Comparison of ENCODE assay signal across 17 cellular contexts in the genomic region with DNA sequence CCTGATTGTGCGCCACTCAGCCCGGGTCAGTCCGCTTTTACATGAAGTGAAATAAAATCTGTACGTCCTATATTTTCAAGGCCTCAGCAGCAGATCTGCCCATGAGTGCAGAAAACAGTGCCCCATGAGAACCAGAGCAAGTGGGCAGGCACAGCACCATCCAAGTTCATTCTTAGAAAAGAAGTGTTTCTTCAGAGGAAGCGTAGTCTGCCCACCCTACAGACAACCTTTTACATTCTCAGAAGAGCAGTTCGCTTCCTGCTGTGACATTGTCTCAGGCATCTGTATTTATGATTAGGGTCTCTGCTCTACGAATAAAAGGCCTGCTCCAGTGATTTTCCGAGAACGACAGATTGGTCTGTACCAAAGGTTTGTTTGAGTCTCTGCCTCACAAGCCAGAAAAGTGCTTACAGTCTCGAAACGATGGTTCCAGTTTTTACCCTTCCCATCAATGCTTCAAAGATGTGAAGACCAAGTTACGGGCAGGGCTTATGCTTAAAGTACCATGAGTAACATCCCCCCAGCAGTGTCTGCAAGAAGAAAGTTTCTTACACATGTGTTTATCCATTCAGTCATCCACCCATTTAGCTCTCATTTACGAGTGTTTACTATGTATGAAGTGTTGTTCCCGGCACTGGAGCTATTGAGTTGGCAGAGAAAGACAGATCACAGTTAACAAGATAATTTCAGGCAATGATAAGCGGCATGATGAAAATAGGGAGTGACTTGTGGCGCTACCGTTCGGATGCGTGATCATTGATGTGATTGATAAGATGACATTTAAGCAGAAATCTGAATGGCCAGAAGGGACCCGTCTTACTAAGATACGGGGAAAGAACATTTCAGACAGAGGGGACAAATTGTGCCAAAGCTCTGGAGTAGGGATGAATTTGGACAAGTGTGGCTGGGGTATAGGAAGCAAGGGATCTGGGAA. TPM values are rescaled to one million over a fixed set of nuclear protein-coding genes. Genes with fewer than 3 reads are reported as not detected.
"Had no signal": no experiment of that assay in that cellular context is flagged by ENCODE, and none has a peak within 500 bp of the region (broad histone marks: within the 10 kb centered on the region; RNA-seq: fewer than 3 reads in every experiment).

No MANE protein-coding gene starts in this region.

- H3K9me2 ChIP-seq: SK-N-SH had no signal

- DNase-seq: activated CD4-positive, alpha-beta T cell treated with anti-CD3 and anti-CD28 coated beads for 4 hours; activated gamma-delta T cell; dermis blood vessel endothelial cell; effector memory CD8-positive, alpha-beta T cell; midbrain; ovary; sigmoid colon; SK-N-SH; spleen; stomach; T-helper 1 cell; testis; upper lobe of right lung had no signal

- H3K4me2 ChIP-seq: neural progenitor cell, SK-N-SH had no signal

- ATAC-seq: effector memory CD8-positive, alpha-beta T cell; upper lobe of right lung had no signal

- H3K36me3 Mint-ChIP-seq: neural progenitor cell had no signal

- H3K9me3 Mint-ChIP-seq: effector memory CD8-positive, alpha-beta T cell; neural progenitor cell had no signal

- H3K36me3 ChIP-seq: neural progenitor cell, ovary, sigmoid colon, spleen, stomach, upper lobe of right lung had no signal

- H3K4me3 ChIP-seq: neural progenitor cell, ovary, sigmoid colon, spleen, stomach, testis, upper lobe of right lung had no signal

- H3K9me3 ChIP-seq: ovary, sigmoid colon, SK-N-SH, spleen, stomach, testis, upper lobe of right lung had no signal

- H3K27ac ChIP-seq: neural progenitor cell, ovary, sigmoid colon, spleen, stomach, testis, upper lobe of right lung had no signal

- H3K27ac Mint-ChIP-seq: effector memory CD8-positive, alpha-beta T cell; neural progenitor cell had no signal

- H3K27me3 ChIP-seq: neural progenitor cell, ovary, sigmoid colon, spleen, stomach, testis, upper lobe of right lung had no signal

- H3K4me1 ChIP-seq: neural progenitor cell, sigmoid colon, spleen, stomach, testis, upper lobe of right lung had no signal

- H2AFZ ChIP-seq: neural progenitor cell had no signal

- H3K4me3 Mint-ChIP-seq: effector memory CD8-positive, alpha-beta T cell; neural progenitor cell had no signal

RNA-seq across cellular contexts. Expression of a gene that starts 31.4 kb away (rescaled TPM):
- total RNA-seq: astrocyte, chondrocyte, frontal cortex had no signal
- polyA plus RNA-seq: SK-N-SH had no signal
